24 cellular contexts compared by ENCODE assay signal in the genomic region with DNA sequence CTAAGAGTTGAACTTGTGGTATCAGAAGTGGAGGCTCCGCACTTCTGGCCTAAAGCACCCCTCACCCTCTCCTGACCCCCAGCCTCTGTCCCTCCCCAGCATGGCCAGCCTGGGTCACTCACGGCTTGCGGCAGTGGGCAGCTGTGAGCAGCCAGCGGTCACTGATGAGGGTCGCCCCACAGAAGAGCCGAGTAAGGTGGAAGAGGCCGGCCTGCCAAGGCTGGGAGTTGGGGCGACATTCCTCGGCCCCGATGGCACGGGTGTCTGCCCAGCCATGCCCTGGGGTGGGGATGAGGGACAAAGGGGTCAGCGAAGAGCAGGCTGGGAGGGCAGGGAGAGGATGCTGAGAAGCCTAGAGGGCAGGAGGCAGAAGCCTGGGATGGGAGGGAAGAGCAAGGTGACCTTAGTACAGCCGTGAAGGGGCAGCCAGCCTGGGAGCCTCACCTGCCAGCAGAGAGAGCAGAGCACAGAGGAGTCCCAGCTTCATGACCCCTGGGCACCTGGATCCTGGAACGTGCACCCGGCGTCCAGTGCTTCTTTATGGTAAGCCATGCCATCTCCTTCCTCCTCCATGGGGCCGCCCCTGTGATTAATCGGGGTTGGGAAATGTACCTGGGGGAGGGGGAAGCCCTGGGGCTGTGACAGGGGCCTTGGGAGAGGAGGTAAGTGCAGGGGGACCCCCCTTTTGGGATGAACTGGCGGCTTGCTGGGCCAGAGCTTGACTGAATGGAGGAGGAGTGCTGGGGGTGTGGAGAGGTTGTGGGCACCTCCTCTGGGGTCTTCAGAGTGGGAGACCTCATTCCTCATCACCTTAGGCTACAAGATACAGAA. TPM values are rescaled to one million over a fixed set of nuclear protein-coding genes. Genes with fewer than 3 reads are reported as not detected.
DNase-seq lines count a peak whose midpoint lies in the region; ATAC-seq and TF ChIP-seq lines count a peak whose summit lies in the region.
"Had no signal": no experiment of that assay in that cellular context is flagged by ENCODE, and none has a peak within 500 bp of the region (broad histone marks: within the 10 kb centered on the region; RNA-seq: fewer than 3 reads in every experiment).

No MANE protein-coding gene starts in this region.

- H3K4me1 ChIP-seq in RWPE2 (ENCODE audit: insufficient read depth, poor library complexity, severe bottlenecking) (peaks cover 17% of the 10 kb centered on the region), foreskin keratinocyte (peaks cover 13% of the 10 kb centered on the region)
- H3K4me1 ChIP-seq: SJCRH30 had no signal

- H3K4me3 ChIP-seq in RWPE2 (ENCODE audit: severe bottlenecking) (no peak overlapping the region), skin epidermis (no peak overlapping the region)
- H3K4me3 ChIP-seq: SJCRH30 had no signal

- ATAC-seq in RWPE2 (ENCODE audit: low read depth) = no peak
- no peak for ATAC-seq in foreskin keratinocyte
- ATAC-seq: HCT116, Panc1 had no signal

- H3K27me3 ChIP-seq in RWPE2 (ENCODE audit: insufficient read depth, poor library complexity, severe bottlenecking) (no peaks in the 10 kb centered on the region), foreskin keratinocyte (no peaks in the 10 kb centered on the region)

- no peaks in the 10 kb centered on the region for H3K9me3 ChIP-seq in RWPE2 (ENCODE audit: severe bottlenecking)
- H3K9me3 ChIP-seq: SJCRH30 had no signal

- no peak for TF ChIP-seq CTCF in RWPE2 (IDR thresholded peaks at IDR 0.05; ENCODE audit: poor library complexity, severe bottlenecking)
- TF ChIP-seq CTCF in foreskin keratinocyte (conservative IDR thresholded peaks at IDR 0.05) = no peak

- H3K36me3 ChIP-seq in RWPE2 (ENCODE audit: low read depth) = no peaks in the 10 kb centered on the region
- H3K36me3 ChIP-seq: SJCRH30 had no signal

- H3K27ac ChIP-seq in RWPE2 (ENCODE audit: poor library complexity, severe bottlenecking) = peak overlapping the region; percentile 45
- peak overlapping the region; percentile 94 for H3K27ac ChIP-seq in foreskin keratinocyte
- peak overlapping the region in 14 of 21 experiments; percentile 20 to 71 (median 52) for H3K27ac ChIP-seq in skin epidermis
- H3K27ac ChIP-seq: KMS-11, SJCRH30 had no signal

- DNase-seq in D341Med (ENCODE audit: low spot score) (peak; percentile 16), RWPE2 (ENCODE audit: low spot score) (no peak), foreskin keratinocyte (no peak), NCI-H187 treated with DMSO at 0.1 percent for 48 hours (lab: John Stamatoyannopoulos, UW) (no peak), H4 (ENCODE audit: low spot score) (no peak), AML-193 (lab: John Stamatoyannopoulos, UW) (no peak)
- DNase-seq: CD4-positive, alpha-beta T cell; COR-L47; DMS 273 treated with DMSO at 0.1 percent for 48 hours; DND-41; IMR-90; NCI-H1092 treated with DMSO at 0.1 percent for 48 hours; NCI-H146; NCI-H2081; NCI-H2171 treated with DMSO at 0.1 percent for 48 hours; NCI-H524 treated with DMSO at 0.1 percent for 48 hours; NCI-H82; SJCRH30 had no signal

RNA-seq across cellular contexts. Expression of a gene that starts 7.9 kb away (rescaled TPM):
- 88.9 and 91.7 TPM in 2 replicates for total RNA-seq in foreskin keratinocyte
- 114 and 124 TPM in 2 replicates for polyA plus RNA-seq in foreskin keratinocyte
- not detected in 2 replicates for total RNA-seq in H4 (2014; rRNA removed; shearing (Covaris generic))
- total RNA-seq: A673; CD4-positive, alpha-beta T cell; IMR-90; SJCRH30 had no signal
- polyA plus RNA-seq: BJ, IMR-90 had no signal

RNA-seq across cellular contexts. Expression of a gene that starts 10.2 kb away (rescaled TPM):
- 23.5 and 104 TPM in 2 replicates for total RNA-seq in foreskin keratinocyte
- 38.6 and 179 TPM in 2 replicates for polyA plus RNA-seq in foreskin keratinocyte
- total RNA-seq in H4 (2014; rRNA removed; shearing (Covaris generic)) = not detected in 2 replicates
- total RNA-seq: A673; CD4-positive, alpha-beta T cell; IMR-90; SJCRH30 had no signal
- polyA plus RNA-seq: BJ, IMR-90 had no signal

RNA-seq across cellular contexts. Expression of a gene that starts 17.1 kb away (rescaled TPM):
- total RNA-seq in foreskin keratinocyte = 3.7 and 7.5 TPM in 2 replicates
- 4.2 and 7.3 TPM in 2 replicates for polyA plus RNA-seq in foreskin keratinocyte
- not detected in 2 replicates for total RNA-seq in H4 (2014; rRNA removed; shearing (Covaris generic))
- total RNA-seq: A673; CD4-positive, alpha-beta T cell; IMR-90; SJCRH30 had no signal
- polyA plus RNA-seq: BJ, IMR-90 had no signal

RNA-seq across cellular contexts. Expression of a gene that starts 25.5 kb away (rescaled TPM):
- 0.17 TPM in 1 of 2 replicates, not detected in the other for total RNA-seq in foreskin keratinocyte
- 0.07 and 0.10 TPM in 2 replicates for polyA plus RNA-seq in foreskin keratinocyte
- total RNA-seq in H4 (2014; rRNA removed; shearing (Covaris generic)) = not detected in 2 replicates
- total RNA-seq: A673; CD4-positive, alpha-beta T cell; IMR-90; SJCRH30 had no signal
- polyA plus RNA-seq: BJ, IMR-90 had no signal

RNA-seq across cellular contexts. Expression of a gene that starts 25.6 kb away (rescaled TPM):
- total RNA-seq in foreskin keratinocyte = 6.3 and 8.1 TPM in 2 replicates
- polyA plus RNA-seq in foreskin keratinocyte = 6.3 and 6.4 TPM in 2 replicates
- total RNA-seq in H4 (2014; rRNA removed; shearing (Covaris generic)) = not detected in 2 replicates
- total RNA-seq: A673; CD4-positive, alpha-beta T cell; IMR-90; SJCRH30 had no signal
- polyA plus RNA-seq: BJ, IMR-90 had no signal

Comparison
In these comparisons a context has a peak if more than half of its experiments do, and no peak if none do; other contexts are left out.
1. RNA of a gene that starts 7.9 kb away (total RNA-seq): 88.9 to 91.7 TPM in foreskin keratinocyte; not detected in H4; every median in the first group is over 10 times any median in the second.
2. RNA of a gene that starts 10.2 kb away (total RNA-seq): 23.5 to 104 TPM in foreskin keratinocyte; not detected in H4; every median in the first group is over 10 times any median in the second.
3. Peak in every context shown above with its lines, with median percentiles within 50 percentile points of each other: H3K27ac ChIP-seq.